Comparison of ENCODE assay signal across 8 cellular contexts in the genomic region with DNA sequence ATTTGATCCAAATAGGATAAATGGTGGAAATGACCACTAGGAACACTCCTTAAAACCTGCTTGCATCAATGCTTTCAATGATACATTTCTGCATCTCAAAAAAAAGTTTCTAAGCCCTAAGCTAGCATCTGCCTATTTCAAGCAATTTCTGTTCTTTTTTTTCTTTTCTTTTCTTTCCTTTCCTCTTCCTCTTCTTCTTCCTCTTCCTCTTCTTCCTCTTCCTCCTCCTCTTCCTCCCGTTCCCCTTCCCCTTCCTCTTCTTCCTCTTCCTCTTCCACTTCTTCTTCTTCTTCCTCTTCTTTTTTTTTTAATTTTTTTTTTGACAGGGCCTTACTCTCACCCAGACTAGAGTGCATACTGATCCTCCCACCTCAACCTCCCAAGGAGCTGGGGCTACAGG. TPM values are rescaled to one million over a fixed set of nuclear protein-coding genes. Genes with fewer than 3 reads are reported as not detected.
"Had no signal": no experiment of that assay in that cellular context is flagged by ENCODE, and none has a peak within 500 bp of the region (broad histone marks: within the 10 kb centered on the region; RNA-seq: fewer than 3 reads in every experiment).

No MANE protein-coding gene starts in this region.

- H3K4me3 Mint-ChIP-seq: GM23338, HFFc6, IgD-negative memory B cell had no signal

- FAIRE-seq: HepG2 had no signal

- H3K27ac Mint-ChIP-seq: GM23338, HFFc6, IgD-negative memory B cell had no signal

- H3K36me3 ChIP-seq: HAP-1 had no signal

- H3K27ac ChIP-seq: HL-60 had no signal

- DNase-seq: H7, HFFc6 had no signal

- ATAC-seq: GM23338, HCT116, HepG2 had no signal

- H2AFZ ChIP-seq: GM23338 had no signal

- H3K9me3 ChIP-seq: HAP-1 had no signal

- H3K4me2 ChIP-seq: GM23338 had no signal

- H3K4me3 ChIP-seq: GM23338, HAP-1 had no signal

RNA-seq across cellular contexts. Expression of a gene that starts 15.4 kb away (rescaled TPM):
- total RNA-seq: HFFc6 had no signal
- polyA plus RNA-seq: IgD-negative memory B cell had no signal
